In genomic region chr16:22007159-22007508, GRCh38 we compare ENCODE assay signal across 9 cellular contexts. TPM values are rescaled to one million over a fixed set of nuclear protein-coding genes. Genes with fewer than 3 reads are reported as not detected.
A peak's percentile ranks its signal among the peaks of the same experiment; 100 is the strongest.
DNase-seq lines count a peak whose midpoint lies in the region; ATAC-seq, FAIRE-seq and TF ChIP-seq lines count a peak whose summit lies in the region.
"Had no signal": no experiment of that assay in that cellular context is flagged by ENCODE, and none has a peak within 500 bp of the region (broad histone marks: within the 10 kb centered on the region; RNA-seq: fewer than 3 reads in every experiment).

No MANE protein-coding gene starts in this region.

- no peak for TF ChIP-seq RAD21 in K562 (CRISPR knock-in tag; conservative IDR thresholded peaks at IDR 0.05 in 1 of 2, IDR thresholded peaks at IDR 0.05 in 1 of 2)

- H3K56ac ChIP-seq in mesendoderm (ENCODE audit: low read length): peak overlapping the region; percentile 67

- no peak overlapping the region for H2BK15ac ChIP-seq in mesendoderm (replicated peaks; ENCODE audit: low read depth)

- no peak overlapping the region for H3K4ac ChIP-seq in mesendoderm (ENCODE audit: low read depth, low read length)

- H3K4me3 ChIP-seq in left ventricle myocardium inferior: peak overlapping the region; percentile 98
- H3K4me3 ChIP-seq in K562: peak overlapping the region; percentile 91
- H3K4me3 ChIP-seq in mesendoderm (ENCODE audit: low read length): peak overlapping the region; percentile 33
- peak overlapping the region; percentile 84 to 95 for H3K4me3 ChIP-seq in aorta (ENCODE audit: low read length in 2 of 2)

- TF ChIP-seq CTCF in left ventricle myocardium inferior (IDR thresholded peaks at IDR 0.05; ENCODE audit: borderline replicate concordance) (no peak), K562 (IDR thresholded peaks at IDR 0.05 in 2 of 3, conservative IDR thresholded peaks at IDR 0.05 in 1 of 3; ENCODE audit: insufficient read depth in 2 of 3, low read depth in 1 of 3, low read length in 3 of 3) (no peak)

- H3K27me3 ChIP-seq in left ventricle myocardium inferior (ENCODE audit: low read depth) (no peaks in the 10 kb centered on the region), K562 (ENCODE audit: control insufficient read depth in 2 of 2, insufficient read depth in 2 of 2, low read length in 2 of 2) (peaks cover 0 to 4% of the 10 kb centered on the region in 2 experiments; a peak in 2 of 5 replicates), mesendoderm (ENCODE audit: insufficient read depth, low read length, poor library complexity) (no peaks in the 10 kb centered on the region), aorta (ENCODE audit: control insufficient read depth in 1 of 2, insufficient read depth in 2 of 2, low read length in 1 of 2) (no peaks in the 10 kb centered on the region)

- H3K9me3 ChIP-seq in left ventricle myocardium inferior (replicated peaks) (no peaks in the 10 kb centered on the region), K562 (replicated peaks; ENCODE audit: control insufficient read depth, insufficient read depth, low read depth, low read length) (no peaks in the 10 kb centered on the region), aorta (ENCODE audit: control insufficient read depth, low read length) (no peaks in the 10 kb centered on the region)

- DNase-seq in left ventricle myocardium inferior (no peak), cardiac septum (ENCODE audit: low spot score) (no peak), K562 (ENCODE audit: extremely low read depth in 1 of 4, low spot score in 3 of 4) (peak in 2 of 4 experiments; percentile 23), mesendoderm (no peak), aorta (no peak), T-helper 9 cell (no peak), NCI-H446 treated with DMSO at 0.1 percent for 48 hours (lab: John Stamatoyannopoulos, UW) (no peak)

- H3K9ac ChIP-seq in K562 (ENCODE audit: insufficient read depth in 1 of 2, low read depth in 2 of 2, low read length in 2 of 2) (peak overlapping the region; percentile 75 to 91; a peak in 3 of 4 replicates), mesendoderm (ENCODE audit: low read length) (peak overlapping the region; percentile 71)

- CTCF ChIA-PET in K562 (lab: Yijun Ruan, JAX; ENCODE audit: low intra/inter-chr PET ratio): interaction anchor here (1.2 kb wide), 1 partner anchor 71 kb away, joined by 3 read pairs; no protein-coding TSS in a partner anchor

- no peak overlapping the region for H2BK120ac ChIP-seq in mesendoderm (ENCODE audit: low read depth, low read length)

- H3K79me1 ChIP-seq in mesendoderm (ENCODE audit: low read length): peaks cover 4% of the 10 kb centered on the region

- in situ Hi-C loops in K562 (cut with MboI): no loop called here

- peaks cover 51% of the 10 kb centered on the region for H3K4me1 ChIP-seq in left ventricle myocardium inferior
- H3K4me1 ChIP-seq in K562 (replicated peaks in 1 of 2; ENCODE audit: control insufficient read depth in 2 of 2, insufficient read depth in 2 of 2, low read length in 2 of 2): peaks cover 8 to 18% of the 10 kb centered on the region in 2 experiments; a peak in 4 of 5 replicates
- H3K4me1 ChIP-seq in mesendoderm (ENCODE audit: control insufficient read depth, low read depth, low read length): peaks cover 5% of the 10 kb centered on the region
- H3K4me1 ChIP-seq in aorta (ENCODE audit: control insufficient read depth in 1 of 2, insufficient read depth in 2 of 2, low read length in 2 of 2): no peaks in the 10 kb centered on the region

- no peaks in the 10 kb centered on the region for H3K9me1 ChIP-seq in K562 (ENCODE audit: control insufficient read depth, insufficient read depth, low read length)

- no peak for FAIRE-seq in K562 (lab: Jason Lieb, UNC)
- FAIRE-seq: GM18507 had no signal

- H4K20me1 ChIP-seq in K562 (replicated peaks; ENCODE audit: control insufficient read depth, insufficient read depth, low read length): 0 out of 2 replicates have a peak, but pooled peaks cover 6% of the 10 kb centered on the region

- H3K4me2 ChIP-seq in K562 (ENCODE audit: insufficient read depth, low read length): peak overlapping the region; percentile 84
- H3K4me2 ChIP-seq in mesendoderm (ENCODE audit: low read length): peak overlapping the region; percentile 39

- H3K79me2 ChIP-seq in K562 (ENCODE audit: control insufficient read depth, insufficient read depth, low read length) (peaks cover 21% of the 10 kb centered on the region), mesendoderm (ENCODE audit: control insufficient read depth, insufficient read depth, low read length) (peaks cover 1% of the 10 kb centered on the region)

- H3K27ac ChIP-seq in left ventricle myocardium inferior (replicated peaks) (peak overlapping the region; percentile 96), K562 (ENCODE audit: extremely low read depth, low read depth, low read length) (no peak overlapping the region; the same call in 2 of the 3 replicates), mesendoderm (ENCODE audit: low read depth, low read length) (no peak overlapping the region), aorta (ENCODE audit: low read depth in 1 of 2, low read length in 2 of 2) (no peak overlapping the region)

- BruUV-seq in K562 (replicated peaks; lab: Mats Ljungman, UMichigan): TSS peak; percentile 77

- H3K23ac ChIP-seq in mesendoderm (ENCODE audit: low read length): no peak overlapping the region

- no peak overlapping the region for H2BK5ac ChIP-seq in mesendoderm (ENCODE audit: low read length)

- ATAC-seq in K562: no peak
- no peak for ATAC-seq in aorta (ENCODE audit: low FRiP score)
- ATAC-seq in GM18502 (IDR thresholded peaks at IDR 0.05; ENCODE audit: poor library complexity, unreplicated experiment): no peak

- intact Hi-C loops in left ventricle myocardium inferior (cut with micrococcal nuclease): no loop called here
- intact Hi-C loops in cardiac septum (cut with DNase I): no loop called here
- intact Hi-C loops in K562 (cut with micrococcal nuclease): no loop called here
- intact Hi-C loops in aorta (cut with DNase I): no loop called here

- WGBS in K562 (ENCODE audit: insufficient coverage, low coverage, missing lambda C conversion rate): 16% methylated on average over 7 of the region's 8 CpGs
- no CpG with 5 or more reads among the region's 8 CpGs for WGBS in mesendoderm (ENCODE audit: extremely low coverage, insufficient coverage, low lambda C conversion rate)
- WGBS in aorta, 2 donors: 5 to 7% methylated on average over 8 of the region's 8 CpGs

- peak overlapping the region; percentile 95 for H2AFZ ChIP-seq in K562 (ENCODE audit: low read depth, low read length)

- POLR2A ChIA-PET in K562 (lab: Yijun Ruan, JAX): interaction anchor here (0.7 to 1.2 kb wide), 6 partner anchors 10 to 201 kb away, joined by 3 to 5 read pairs (median 4); no protein-coding TSS in a partner anchor

- H4K5ac ChIP-seq in mesendoderm (ENCODE audit: low read length): no peak overlapping the region

- no peak overlapping the region for H3K18ac ChIP-seq in mesendoderm (ENCODE audit: low read length)

- no peak overlapping the region for H2AK5ac ChIP-seq in mesendoderm (ENCODE audit: low read length)

- no peak for TF ChIP-seq EP300 in K562 (IDR thresholded peaks at IDR 0.05; ENCODE audit: low read length)

- no peak for TF ChIP-seq POLR2A in K562 (conservative IDR thresholded peaks at IDR 0.05)

- H3K36me3 ChIP-seq in left ventricle myocardium inferior (no peaks in the 10 kb centered on the region), K562 (ENCODE audit: control insufficient read depth, insufficient read depth, low read length) (no peaks in the 10 kb centered on the region), mesendoderm (ENCODE audit: control insufficient read depth, insufficient read depth, low read length) (no peaks in the 10 kb centered on the region), aorta (ENCODE audit: control insufficient read depth in 1 of 2, insufficient read depth in 2 of 2, low read length in 1 of 2) (no peaks in the 10 kb centered on the region)

- H4K8ac ChIP-seq in mesendoderm (ENCODE audit: low read depth, low read length): no peak overlapping the region

RNA-seq across cellular contexts. Expression of gene MOSMO, which starts 0.8 kb away (rescaled TPM):
- total RNA-seq in left ventricle myocardium inferior (12.1 TPM), cardiac septum (11.9 TPM), K562 (2014; rRNA removed) (3.7 and 6.3 TPM in 2 replicates), K562 (2014; rRNA removed; fragmentation: Illumina TruSeq; extraction: Trizol) (7.7 and 9.0 TPM in 2 replicates), K562 (2015; rRNA removed; fragmentation: Illumina TruSeq; extraction: Trizol) (9.0 and 10.4 TPM in 2 replicates), K562 (2021) (5.4 and 7.6 TPM in 2 replicates), aorta (10 to 100 TPM; 17.8 to 19.6 TPM)
- total RNA-seq in K562 (2011; cell fraction: chromatin; rRNA removed; ENCODE audit: low replicate concordance): 7.5 and 17.7 TPM in 2 replicates
- total RNA-seq in K562 (2011; cell fraction: nucleolus; rRNA removed): 4.7 and 5.3 TPM in 2 replicates
- total RNA-seq in K562 (2011; cell fraction: nucleoplasm; rRNA removed): 11.8 and 17.6 TPM in 2 replicates
- polyA plus RNA-seq in K562 (2011; rRNA removed) (11.3 and 13.3 TPM in 2 replicates), K562 (2014; fragmentation: Illumina TruSeq; extraction: Trizol) (9.1 and 9.3 TPM in 2 replicates), K562 (2014; fragmentation: Nextera tagmentation; extraction: Ambion mirVana) (1 to 10 TPM; 1.9 to 2.0 TPM), K562 (2014; rRNA removed) (7.1 and 9.9 TPM in 2 replicates), aorta (1 to 10 TPM; 3.4 to 9.3 TPM)
- 5.2 and 7.1 TPM in 2 replicates for polyA plus RNA-seq in K562 (2011; cell fraction: cytosol; rRNA removed)
- 14.5 and 17.2 TPM in 2 replicates for polyA plus RNA-seq in K562 (2011; cell fraction: nucleus; rRNA removed)
- polyA plus RNA-seq in K562 (2012): 7.7 and 9.9 TPM in 2 replicates
- 5.8 and 7.7 TPM in 2 replicates for polyA minus RNA-seq in K562 (2011; rRNA and poly(A)+ RNA removed)
- polyA minus RNA-seq in K562 (2011; cell fraction: cytosol; rRNA and poly(A)+ RNA removed): 2.8 and 3.3 TPM in 2 replicates
- 7.3 and 9.2 TPM in 2 replicates for polyA minus RNA-seq in K562 (2011; cell fraction: nucleus; rRNA and poly(A)+ RNA removed)
- polyA plus RNA-seq in mesendoderm (2013, experiment 1 of 2): 8.6 TPM
- polyA plus RNA-seq in mesendoderm (2013, experiment 2 of 2): 8.2 TPM

RNA-seq across cellular contexts. Expression of gene PDZD9, which starts 6.2 kb away (rescaled TPM):
- total RNA-seq in left ventricle myocardium inferior (not detected), cardiac septum (not detected), K562 (2014; rRNA removed) (not detected in 2 replicates), K562 (2014; rRNA removed; fragmentation: Illumina TruSeq; extraction: Trizol) (not detected in 2 replicates), K562 (2015; rRNA removed; fragmentation: Illumina TruSeq; extraction: Trizol) (not detected in 2 replicates), K562 (2021) (not detected in 2 replicates), aorta (not detected)
- not detected in 2 replicates for total RNA-seq in K562 (2011; cell fraction: chromatin; rRNA removed; ENCODE audit: low replicate concordance)
- total RNA-seq in K562 (2011; cell fraction: nucleolus; rRNA removed): not detected in 2 replicates
- total RNA-seq in K562 (2011; cell fraction: nucleoplasm; rRNA removed): not detected in 2 replicates
- polyA plus RNA-seq in K562 (2011; rRNA removed) (not detected in 2 replicates), K562 (2014; fragmentation: Illumina TruSeq; extraction: Trizol) (not detected in 2 replicates), K562 (2014; fragmentation: Nextera tagmentation; extraction: Ambion mirVana) (under 1 TPM; 0.06 to 0.08 TPM), K562 (2014; rRNA removed) (not detected in 2 replicates), aorta (not detected)
- polyA plus RNA-seq in K562 (2011; cell fraction: cytosol; rRNA removed): not detected in 2 replicates
- polyA plus RNA-seq in K562 (2011; cell fraction: nucleus; rRNA removed): not detected in 2 replicates
- 0.14 and 0.15 TPM in 2 replicates for polyA plus RNA-seq in K562 (2012)
- polyA minus RNA-seq in K562 (2011; rRNA and poly(A)+ RNA removed): not detected in 2 replicates
- not detected in 2 replicates for polyA minus RNA-seq in K562 (2011; cell fraction: cytosol; rRNA and poly(A)+ RNA removed)
- not detected in 2 replicates for polyA minus RNA-seq in K562 (2011; cell fraction: nucleus; rRNA and poly(A)+ RNA removed)
- not detected for polyA plus RNA-seq in mesendoderm (2013, experiment 1 of 2)
- polyA plus RNA-seq in mesendoderm (2013, experiment 2 of 2): not detected

RNA-seq across cellular contexts. Expression of gene UQCRC2, which starts 54.0 kb away (rescaled TPM):
- total RNA-seq in left ventricle myocardium inferior: 964 TPM
- total RNA-seq in cardiac septum: 713 TPM
- total RNA-seq in K562 (2011; cell fraction: chromatin; rRNA removed; ENCODE audit: low replicate concordance): 251 and 452 TPM in 2 replicates
- total RNA-seq in K562 (2011; cell fraction: nucleolus; rRNA removed): 131 and 173 TPM in 2 replicates
- 216 and 244 TPM in 2 replicates for total RNA-seq in K562 (2011; cell fraction: nucleoplasm; rRNA removed)
- total RNA-seq in K562 (2014; rRNA removed): 177 and 222 TPM in 2 replicates
- total RNA-seq in K562 (2014; rRNA removed; fragmentation: Illumina TruSeq; extraction: Trizol): 398 and 437 TPM in 2 replicates
- 384 and 413 TPM in 2 replicates for total RNA-seq in K562 (2015; rRNA removed; fragmentation: Illumina TruSeq; extraction: Trizol)
- total RNA-seq in K562 (2021): 319 and 329 TPM in 2 replicates
- 426 and 516 TPM in 2 replicates for polyA plus RNA-seq in K562 (2011; rRNA removed)
- polyA plus RNA-seq in K562 (2011; cell fraction: cytosol; rRNA removed): 160 and 274 TPM in 2 replicates
- polyA plus RNA-seq in K562 (2011; cell fraction: nucleus; rRNA removed): 298 and 366 TPM in 2 replicates
- polyA plus RNA-seq in K562 (2012): 317 and 421 TPM in 2 replicates
- polyA plus RNA-seq in K562 (2014; fragmentation: Illumina TruSeq; extraction: Trizol): 299 and 316 TPM in 2 replicates
- 100 to 1,000 TPM; 284 to 424 TPM for polyA plus RNA-seq in K562 (2014; fragmentation: Nextera tagmentation; extraction: Ambion mirVana)
- 250 and 291 TPM in 2 replicates for polyA plus RNA-seq in K562 (2014; rRNA removed)
- 744 and 857 TPM in 2 replicates for polyA minus RNA-seq in K562 (2011; rRNA and poly(A)+ RNA removed)
- polyA minus RNA-seq in K562 (2011; cell fraction: cytosol; rRNA and poly(A)+ RNA removed): 153 and 211 TPM in 2 replicates
- polyA minus RNA-seq in K562 (2011; cell fraction: nucleus; rRNA and poly(A)+ RNA removed): 115 and 197 TPM in 2 replicates
- 88.1 TPM for polyA plus RNA-seq in mesendoderm (2013, experiment 1 of 2)
- polyA plus RNA-seq in mesendoderm (2013, experiment 2 of 2): 82.3 TPM
- 100 to 1,000 TPM; 140 to 143 TPM for total RNA-seq in aorta
- 100 to 1,000 TPM; 122 to 123 TPM for polyA plus RNA-seq in aorta

Comparison
In these comparisons a context has a peak if more than half of its experiments do, and no peak if none do; other contexts are left out.
1. H3K4me3 ChIP-seq: peak in every context shown above with its lines; median percentile 98 in left ventricle myocardium inferior; 91 in K562; 90 in aorta; 33 in mesendoderm.